1 cellular context compared by ENCODE assay signal in genomic region chrX:112473654-112474053, GRCh38.
TF ChIP-seq lines count a peak whose summit lies in the region.

No MANE protein-coding gene starts in this region.

TF ChIP-seq in H1, 55 proteins besides CTCF, POLR2A, EP300 and RAD21:
- TF ChIP-seq TCF12 (IDR thresholded peaks at IDR 0.05; ENCODE audit: low read depth, low read length) (no peak), SAP30 (IDR thresholded peaks at IDR 0.05; ENCODE audit: insufficient read depth, insufficient replicate concordance, low read length) (no peak), SRF (IDR thresholded peaks at IDR 0.05; ENCODE audit: low read depth, low read length) (peak; percentile 81), RBBP5 (IDR thresholded peaks at IDR 0.05; ENCODE audit: borderline replicate concordance, low read depth, low read length) (no peak)
